6 cellular contexts compared by ENCODE assay signal in the genomic region with DNA sequence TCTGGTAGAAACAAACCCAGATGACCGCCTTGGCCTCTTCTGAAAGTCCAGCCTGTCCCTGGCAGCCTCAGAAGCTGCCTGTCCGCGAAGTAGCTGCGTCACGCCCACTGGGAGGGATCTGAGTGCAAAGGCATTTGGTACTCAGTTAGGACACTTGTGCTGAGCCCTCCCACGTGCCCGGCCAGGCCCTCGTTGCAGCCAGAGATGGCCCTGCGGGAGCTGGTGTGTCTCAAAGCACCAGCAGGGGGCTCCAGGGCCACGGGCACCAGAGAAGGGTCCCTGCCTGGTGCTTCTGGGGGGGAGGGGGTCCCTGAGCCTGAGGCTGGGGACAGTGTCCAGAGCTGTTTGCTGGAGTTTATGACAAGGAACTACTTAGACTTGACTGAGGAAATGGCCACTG. TPM values are rescaled to one million over a fixed set of nuclear protein-coding genes. Genes with fewer than 3 reads are reported as not detected.
DNase-seq lines count a peak whose midpoint lies in the region; TF ChIP-seq lines count a peak whose summit lies in the region.

No MANE protein-coding gene starts in this region.

- peaks cover 0 to 7% (median 0%) of the 10 kb centered on the region in 11 experiments; a peak in 5 of 22 replicates for H3K9me3 ChIP-seq in BLaER1 treated with 17β-estradiol and CSF1 and Interleukin-3, amounts not matched to agents 10 nM and 100 nM (replicated peaks in 1 of 11)
- H3K9me3 ChIP-seq in OCI-LY7 (ENCODE audit: low read length): peaks cover 8% of the 10 kb centered on the region; the same call in 1 of the 2 replicates
- no peaks in the 10 kb centered on the region for H3K9me3 ChIP-seq in iPS-15b (ENCODE audit: control insufficient read depth, insufficient read depth, low read length)

- H3K79me2 ChIP-seq in OCI-LY7 (ENCODE audit: insufficient read depth, low read depth, low read length): peaks cover 30% of the 10 kb centered on the region

- no TSS peak for BruUV-seq in OCI-LY7 (replicated peaks; lab: Mats Ljungman, UMichigan)

- intact Hi-C loops in OCI-LY7 (cut with micrococcal nuclease; ENCODE audit: unreplicated experiment): no loop called here

- peak overlapping the region in 7 of 11 experiments; percentile 17 to 68 (median 47); a peak in 10 of 22 replicates for H3K9ac ChIP-seq in BLaER1 treated with 17β-estradiol and CSF1 and Interleukin-3, amounts not matched to agents 10 nM and 100 nM
- peak overlapping the region; percentile 16 for H3K9ac ChIP-seq in iPS-15b (ENCODE audit: low read depth, low read length)

- peak; percentile 70 for TF ChIP-seq CTCF in OCI-LY7 (conservative IDR thresholded peaks at IDR 0.05; ENCODE audit: low read length)

- DNase-seq in OCI-LY7 (ENCODE audit: low spot score) (peak; percentile 24), NCI-H1436 (lab: John Stamatoyannopoulos, UW) (no peak)
- DNase-seq in activated CD4-positive, CD25-positive, alpha-beta regulatory T cell (lab: John Stamatoyannopoulos, UW): no peak
- no peak for DNase-seq in stimulated activated naive CD4-positive, alpha-beta T cell (lab: John Stamatoyannopoulos, UW)

- H3K4me1 ChIP-seq in BLaER1 treated with 17β-estradiol and CSF1 and Interleukin-3, amounts not matched to agents 10 nM and 100 nM: peaks cover 54 to 88% (median 79%) of the 10 kb centered on the region in 10 experiments
- peaks cover 22% of the 10 kb centered on the region for H3K4me1 ChIP-seq in OCI-LY7 (ENCODE audit: insufficient read depth, low read length, poor library complexity, severe bottlenecking)
- no peaks in the 10 kb centered on the region for H3K4me1 ChIP-seq in iPS-15b (ENCODE audit: control insufficient read depth, insufficient read depth, low read length)

- H2AFZ ChIP-seq in OCI-LY7 (ENCODE audit: low read length): no peak overlapping the region

- CTCF ChIA-PET in OCI-LY7 (lab: Charles Lee; ENCODE audit: unreplicated experiment): no interaction called here

- H3K9me2 ChIP-seq in OCI-LY7 (ENCODE audit: insufficient read depth, low read length): no peaks in the 10 kb centered on the region

- peaks cover 89 to 100% (median 97%) of the 10 kb centered on the region in 11 experiments for H4K20me1 ChIP-seq in BLaER1 treated with 17β-estradiol and CSF1 and Interleukin-3, amounts not matched to agents 10 nM and 100 nM
- H4K20me1 ChIP-seq in OCI-LY7 (ENCODE audit: insufficient read depth, low read length): 0 out of 2 replicates have a peak, but pooled peaks cover 8% of the 10 kb centered on the region

- H3K4me3 ChIP-seq in BLaER1 treated with 17β-estradiol and CSF1 and Interleukin-3, amounts not matched to agents 10 nM and 100 nM: no peak overlapping the region
- H3K4me3 ChIP-seq in OCI-LY7 (ENCODE audit: low read depth, low read length, poor library complexity, severe bottlenecking): no peak overlapping the region
- no peak overlapping the region for H3K4me3 ChIP-seq in iPS-15b (ENCODE audit: low read depth, low read length)

- POLR2A ChIA-PET in OCI-LY7 (lab: Charles Lee): no interaction called here

- H3K4me2 ChIP-seq in BLaER1 treated with 17β-estradiol and CSF1 and Interleukin-3, amounts not matched to agents 10 nM and 100 nM: peak overlapping the region; percentile 68 to 96 (median 79)
- H3K4me2 ChIP-seq in OCI-LY7 (ENCODE audit: low read length): no peak overlapping the region

- no peaks in the 10 kb centered on the region for H3K27me3 ChIP-seq in BLaER1 treated with 17β-estradiol and CSF1 and Interleukin-3, amounts not matched to agents 10 nM and 100 nM
- no peaks in the 10 kb centered on the region for H3K27me3 ChIP-seq in iPS-15b (ENCODE audit: control insufficient read depth, insufficient read depth, low read length)

- H3K36me3 ChIP-seq in BLaER1 treated with 17β-estradiol and CSF1 and Interleukin-3, amounts not matched to agents 10 nM and 100 nM: peaks cover 42 to 78% (median 54%) of the 10 kb centered on the region in 11 experiments
- H3K36me3 ChIP-seq in OCI-LY7 (ENCODE audit: insufficient read depth, low read length): peaks cover 70% of the 10 kb centered on the region
- peaks cover 23% of the 10 kb centered on the region for H3K36me3 ChIP-seq in iPS-15b (ENCODE audit: control insufficient read depth, insufficient read depth, low read length)

- H3K27ac ChIP-seq in BLaER1 treated with 17β-estradiol and CSF1 and Interleukin-3, amounts not matched to agents 10 nM and 100 nM: peak overlapping the region in 9 of 11 experiments; percentile 4 to 74 (median 23); a peak in 13 of 22 replicates
- no peak overlapping the region for H3K27ac ChIP-seq in OCI-LY7 (ENCODE audit: low read depth, low read length, poor library complexity, severe bottlenecking)

RNA-seq across cellular contexts. Expression of gene SELENOO, which starts 5.8 kb away (rescaled TPM):
- total RNA-seq in OCI-LY7 (2014; rRNA removed; shearing (Covaris generic)): 43.7 and 44.2 TPM in 2 replicates
- 34.0 and 40.2 TPM in 2 replicates for total RNA-seq in OCI-LY7 (2022)

RNA-seq across cellular contexts. Expression of gene TRABD, which starts 20.9 kb away (rescaled TPM):
- total RNA-seq in OCI-LY7 (2014; rRNA removed; shearing (Covaris generic)): 111 and 126 TPM in 2 replicates
- 119 and 128 TPM in 2 replicates for total RNA-seq in OCI-LY7 (2022)

RNA-seq across cellular contexts. Expression of gene PANX2, which starts 36.1 kb away (rescaled TPM):
- not detected in 2 replicates for total RNA-seq in OCI-LY7 (2014; rRNA removed; shearing (Covaris generic))
- not detected in 2 replicates for total RNA-seq in OCI-LY7 (2022)

RNA-seq across cellular contexts. Expression of gene TUBGCP6, which starts 38.2 kb away (rescaled TPM):
- total RNA-seq in OCI-LY7 (2014; rRNA removed; shearing (Covaris generic)): 52.8 and 57.7 TPM in 2 replicates
- 63.2 and 68.8 TPM in 2 replicates for total RNA-seq in OCI-LY7 (2022)

RNA-seq across cellular contexts. Expression of gene HDAC10, which starts 44.5 kb away (rescaled TPM):
- total RNA-seq in OCI-LY7 (2014; rRNA removed; shearing (Covaris generic)): 47.4 and 49.4 TPM in 2 replicates
- 74.6 and 74.9 TPM in 2 replicates for total RNA-seq in OCI-LY7 (2022)
